ENCODE assay signal across 10 cellular contexts in the genomic region with DNA sequence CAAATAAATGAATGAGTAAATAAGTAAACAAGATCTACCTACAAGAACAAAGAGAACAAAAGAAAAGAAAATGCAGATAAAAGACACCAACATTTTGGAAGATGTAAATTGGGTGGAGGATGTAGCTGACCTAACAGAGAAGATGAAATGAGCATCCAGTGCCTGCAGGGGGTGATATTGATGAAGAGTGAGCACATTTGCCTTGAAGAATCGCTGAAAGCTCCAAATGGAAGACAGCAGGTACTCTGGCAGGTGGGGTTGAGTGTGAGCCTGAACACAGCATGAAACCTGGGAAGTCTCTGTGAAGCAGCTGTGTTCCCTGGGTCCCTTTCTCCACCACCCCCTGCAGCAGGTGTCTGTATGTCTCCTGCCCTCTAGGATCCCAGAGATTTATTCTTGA.
A peak's percentile ranks its signal among the peaks of the same experiment; 100 is the strongest.
DNase-seq lines count a peak whose midpoint lies in the region; ATAC-seq, FAIRE-seq and TF ChIP-seq lines count a peak whose summit lies in the region.
"Had no signal": no experiment of that assay in that cellular context is flagged by ENCODE, and none has a peak within 500 bp of the region (broad histone marks: within the 10 kb centered on the region; RNA-seq: fewer than 3 reads in every experiment).

No MANE protein-coding gene starts in this region.

- H3K27me3 ChIP-seq in Loucy (ENCODE audit: insufficient read depth, low read length, poor library complexity, severe bottlenecking) (no peaks in the 10 kb centered on the region), bronchial epithelial cell (ENCODE audit: control insufficient read depth, insufficient read depth, low read length) (no peaks in the 10 kb centered on the region)
- H3K27me3 ChIP-seq: SJSA1, tibial nerve had no signal

- no peak overlapping the region for H3K4me3 Mint-ChIP-seq in nephron progenitor cell

- no peaks in the 10 kb centered on the region for H4K20me1 ChIP-seq in Loucy (ENCODE audit: insufficient read depth, low read length, poor library complexity, severe bottlenecking)

- H3K4me1 ChIP-seq in Loucy (ENCODE audit: insufficient read depth, low read length, poor library complexity, severe bottlenecking): no peaks in the 10 kb centered on the region

- ATAC-seq in HG02798 (IDR thresholded peaks at IDR 0.05; ENCODE audit: poor library complexity, unreplicated experiment) (no peak), left cardiac atrium (no peak)

- H3K9ac ChIP-seq in Loucy (ENCODE audit: low read depth, low read length, poor library complexity, severe bottlenecking): no peak overlapping the region

- H3F3A ChIP-seq in Loucy (ENCODE audit: low read depth): no peaks in the 10 kb centered on the region

- peak; percentile 7 for DNase-seq in DMS53 (lab: John Stamatoyannopoulos, UW)
- no peak for DNase-seq in DMS53 treated with DMSO at 0.1 percent for 48 hours (lab: John Stamatoyannopoulos, UW; ENCODE audit: unreplicated experiment)
- DNase-seq in bronchial epithelial cell (ENCODE audit: low read depth): peak; percentile 49
- DNase-seq in nephron progenitor cell: no peak
- no peak for DNase-seq in germinal center (ENCODE audit: low spot score)
- no peak for DNase-seq in left cardiac atrium

- no peaks in the 10 kb centered on the region for H3K36me3 ChIP-seq in Loucy (ENCODE audit: insufficient read depth, low read length)
- H3K36me3 ChIP-seq in bronchial epithelial cell (ENCODE audit: control insufficient read depth, insufficient read depth, low read length): no peaks in the 10 kb centered on the region
- H3K36me3 ChIP-seq: SJSA1, tibial nerve had no signal

- H3K4me2 ChIP-seq in Loucy (ENCODE audit: low read depth, low read length, poor library complexity, severe bottlenecking): no peak overlapping the region

- peak; percentile 77 for TF ChIP-seq CTCF in Loucy (conservative IDR thresholded peaks at IDR 0.05; ENCODE audit: low read length)
- TF ChIP-seq CTCF in bronchial epithelial cell (IDR thresholded peaks at IDR 0.05; ENCODE audit: insufficient read depth, low read length, severe bottlenecking): peak; percentile 64
- peak; percentile 44 for TF ChIP-seq CTCF in nephron progenitor cell (IDR thresholded peaks at IDR 0.05)

- H3K4me3 ChIP-seq in Loucy (ENCODE audit: low read length, poor library complexity, severe bottlenecking) (no peak overlapping the region), bronchial epithelial cell (ENCODE audit: low read depth, low read length) (no peak overlapping the region)
- H3K4me3 ChIP-seq: SJSA1, tibial nerve had no signal

- intact Hi-C loops in left cardiac atrium (cut with DNase I): no loop called here

- H3K27ac Mint-ChIP-seq in nephron progenitor cell: no peak overlapping the region

- no peaks in the 10 kb centered on the region for H3K9me2 ChIP-seq in Loucy (replicated peaks; ENCODE audit: low read depth, low read length)

- H3K36me3 Mint-ChIP-seq in nephron progenitor cell (ENCODE audit: low read depth): no peaks in the 10 kb centered on the region

- H3K4me1 Mint-ChIP-seq in nephron progenitor cell: peaks cover 43% of the 10 kb centered on the region

- peaks cover 19% of the 10 kb centered on the region for H3K9me3 Mint-ChIP-seq in nephron progenitor cell

- H3K79me2 ChIP-seq in Loucy (ENCODE audit: insufficient read depth, low read length): no peaks in the 10 kb centered on the region

- FAIRE-seq in bronchial epithelial cell (lab: Jason Lieb, UNC): no peak

- no peaks in the 10 kb centered on the region for H3K9me3 ChIP-seq in Loucy (ENCODE audit: insufficient read depth, low read depth, low read length)
- H3K9me3 ChIP-seq: SJSA1, tibial nerve had no signal

- no peak overlapping the region for H2AFZ ChIP-seq in Loucy (ENCODE audit: low read length)

- peaks cover 3% of the 10 kb centered on the region for H3K27me3 Mint-ChIP-seq in nephron progenitor cell (ENCODE audit: low read depth, poor library complexity)

Comparison
In these comparisons a context has a peak if more than half of its experiments do, and no peak if none do; other contexts are left out.
1. DNase-seq: peak in DMS53 (single experiment) and bronchial epithelial cell (single experiment); none in DMS53 treated with DMSO at 0.1 percent for 48 hours (single experiment), nephron progenitor cell (single experiment), germinal center (single experiment) and left cardiac atrium (single experiment).
2. Peak in every context shown above with its lines, with median percentiles within 50 percentile points of each other: CTCF ChIP-seq.